ENCODE assay signal across 19 cellular contexts in genomic region chr13:61358599-61358998, GRCh38. TPM values are rescaled to one million over a fixed set of nuclear protein-coding genes. Genes with fewer than 3 reads are reported as not detected.
"Had no signal": no experiment of that assay in that cellular context is flagged by ENCODE, and none has a peak within 500 bp of the region (broad histone marks: within the 10 kb centered on the region; RNA-seq: fewer than 3 reads in every experiment).

No MANE protein-coding gene starts in this region.

- H3K36me3 ChIP-seq: esophagus muscularis mucosa, gastroesophageal sphincter, right atrium auricular region, stomach, thoracic aorta, transverse colon had no signal

- H3K4me3 ChIP-seq: esophagus muscularis mucosa, gastroesophageal sphincter, right atrium auricular region, stomach, thoracic aorta, transverse colon had no signal

- H3K27ac ChIP-seq: epithelial cell of prostate, esophagus muscularis mucosa, gastroesophageal sphincter, right atrium auricular region, stomach, thoracic aorta, transverse colon had no signal

- H3K27me3 ChIP-seq: esophagus muscularis mucosa, gastroesophageal sphincter, right atrium auricular region, stomach, transverse colon had no signal

- ATAC-seq: gastroesophageal sphincter, left lobe of liver, natural killer cell had no signal

- H3K4me1 ChIP-seq: esophagus muscularis mucosa, gastroesophageal sphincter, right atrium auricular region, stomach, transverse colon had no signal

- DNase-seq: effector memory CD4-positive, alpha-beta T cell; glutamatergic neuron; islet precursor cell; natural killer cell; posterior cingulate gyrus; small intestine; stimulated activated CD4-positive, alpha-beta T cell treated with anti-CD3 and anti-CD28 coated beads, Interleukin-12 subunit alpha, Interleukin-12 subunit beta, amount 100 ng/mL, for 4 hours; stimulated activated naive CD4-positive, alpha-beta T cell; stomach; substantia nigra; transverse colon had no signal

RNA-seq across cellular contexts. Expression of gene PCDH20, which starts 57.0 kb away (rescaled TPM):
- total RNA-seq: myocyte, natural killer cell, pulmonary artery endothelial cell had no signal
